In genomic region chr1:173925306-173926242, GRCh38 we compare ENCODE assay signal across 2 cellular contexts.
TF ChIP-seq lines count a peak whose summit lies in the region.

No MANE protein-coding gene starts in this region.

TF ChIP-seq in K562, 482 proteins besides CTCF, POLR2A, EP300 and RAD21:
- TF ChIP-seq NFE2L1 (tag; IDR thresholded peaks at IDR 0.05; ENCODE audit: borderline replicate concordance, low read depth): peak; percentile 56
- TF ChIP-seq TCF7 (IDR thresholded peaks at IDR 0.05; ENCODE audit: borderline replicate concordance): no peak
- no peak for TF ChIP-seq ZNF699 (CRISPR knock-in tag; IDR thresholded peaks at IDR 0.05; ENCODE audit: insufficient replicate concordance)
- no peak for TF ChIP-seq ZFP36 (IDR thresholded peaks at IDR 0.05; ENCODE audit: low read depth, low read length, partially characterized antibody)
- TF ChIP-seq ZBTB34 (CRISPR knock-in tag; IDR thresholded peaks at IDR 0.05): no peak
- peak; percentile 66; the same call in 1 of the 2 replicates for TF ChIP-seq MAFF (IDR thresholded peaks at IDR 0.05; ENCODE audit: low read length)
- peak; percentile 91 for TF ChIP-seq MAFG (tag; conservative IDR thresholded peaks at IDR 0.05)
- TF ChIP-seq LEF1 (IDR thresholded peaks at IDR 0.05): no peak
- TF ChIP-seq ILF3 (IDR thresholded peaks at IDR 0.05; ENCODE audit: borderline replicate concordance): no peak
- no peak for TF ChIP-seq RFX1 (IDR thresholded peaks at IDR 0.05)
- no peak for TF ChIP-seq VEZF1 (CRISPR knock-in tag; IDR thresholded peaks at IDR 0.05)
- peak; percentile 75 for TF ChIP-seq NFE2 (IDR thresholded peaks at IDR 0.05; ENCODE audit: low read depth)
- peak; percentile 63; the same call in 1 of the 2 replicates for TF ChIP-seq MAFK (IDR thresholded peaks at IDR 0.05; ENCODE audit: low read length)
- TF ChIP-seq C11orf30 (IDR thresholded peaks at IDR 0.05; ENCODE audit: low read depth): peak; percentile 92
- peak; percentile 95 for TF ChIP-seq ZNF316 (IDR thresholded peaks at IDR 0.05)
- no peak for TF ChIP-seq PHF8 (IDR thresholded peaks at IDR 0.05; ENCODE audit: borderline replicate concordance, low read length)

TF ChIP-seq in liver, 16 proteins besides CTCF, POLR2A, EP300 and RAD21:
- TF ChIP-seq TAF1 (conservative IDR thresholded peaks at IDR 0.05) (peak; percentile 31), FOXA2 (IDR thresholded peaks at IDR 0.05) (no peak), REST (IDR thresholded peaks at IDR 0.05) (peak; percentile 61), FOXA1 (IDR thresholded peaks at IDR 0.05) (no peak), ZBTB33 (IDR thresholded peaks at IDR 0.05) (peak; percentile 26), HNF4A (conservative IDR thresholded peaks at IDR 0.05) (peak; percentile 77 to 84), EGR1 (IDR thresholded peaks at IDR 0.05; ENCODE audit: low read depth in 2 of 2) (no peak), JUND (IDR thresholded peaks at IDR 0.05) (peak; percentile 56 to 74), SP1 (IDR thresholded peaks at IDR 0.05) (peak; percentile 85), ATF3 (IDR thresholded peaks at IDR 0.05) (no peak), GABPA (IDR thresholded peaks at IDR 0.05 in 1 of 2, conservative IDR thresholded peaks at IDR 0.05 in 1 of 2) (peak in 1 of 2 donors; percentile 27), RXRA (IDR thresholded peaks at IDR 0.05) (peak; percentile 73 to 77), NR2F2 (IDR thresholded peaks at IDR 0.05) (no peak), MAX (IDR thresholded peaks at IDR 0.05) (peak; percentile 65), HNF4G (IDR thresholded peaks at IDR 0.05) (peak; percentile 1), YY1 (IDR thresholded peaks at IDR 0.05) (peak; percentile 58)
